In genomic region chrX:1300449-1300848, GRCh38 we compare ENCODE assay signal across 33 cellular contexts. TPM values are rescaled to one million over a fixed set of nuclear protein-coding genes. Genes with fewer than 3 reads are reported as not detected.
"Had no signal": no experiment of that assay in that cellular context is flagged by ENCODE, and none has a peak within 500 bp of the region (broad histone marks: within the 10 kb centered on the region; RNA-seq: fewer than 3 reads in every experiment).

No MANE protein-coding gene starts in this region.

- ATAC-seq: activated CD4-positive, CD25-positive, alpha-beta regulatory T cell treated with anti-CD3 and anti-CD28 coated beads, Interleukin-2, amount 50 U/mL, for 24 hours; activated naive CD8-positive, alpha-beta T cell treated with anti-CD3 and anti-CD28 coated beads, Interleukin-2, amount 50 U/mL, for 24 hours; activated T-cell treated with anti-CD3 and anti-CD28 coated beads, Interleukin-2, amount 50 U/mL, for 4 hours; activated T-helper 17 cell treated with anti-CD3 and anti-CD28 coated beads, Interleukin-2, amount 50 U/mL, for 72 hours; foreskin keratinocyte; left cardiac atrium; left ventricle myocardium superior; pancreas; sciatic nerve; stimulated activated naive CD8-positive, alpha-beta T cell treated with anti-CD3 and anti-CD28 coated beads, Interleukin-15, Interleukin-2, amounts not matched to agents 100 U/mL and 50 U/mL, for 24 hours had no signal

- H3K4me1 Mint-ChIP-seq: activated CD4-positive, alpha-beta memory T cell treated with anti-CD3 and anti-CD28 coated beads, Interleukin-2, amount 10 ng/mL, durations not matched to agents 7 days and 5 days; activated CD4-positive, alpha-beta T cell treated with anti-CD3 and anti-CD28 coated beads, Interleukin-2, amount 10 ng/mL, durations not matched to agents 7 days and 5 days; activated naive CD4-positive, alpha-beta T cell treated with anti-CD3 and anti-CD28 coated beads, Interleukin-2, amount 50 U/mL, for 24 hours; activated naive CD8-positive, alpha-beta T cell treated with anti-CD3 and anti-CD28 coated beads, Interleukin-2, amount 50 U/mL, for 24 hours; activated T-helper 17 cell treated with anti-CD3 and anti-CD28 coated beads, Interleukin-2, amount 50 U/mL, for 72 hours; nephron had no signal

- H3K4me3 Mint-ChIP-seq: activated CD4-positive, alpha-beta memory T cell treated with anti-CD3 and anti-CD28 coated beads, Interleukin-2, amount 10 ng/mL, durations not matched to agents 7 days and 5 days; activated CD4-positive, alpha-beta T cell treated with anti-CD3 and anti-CD28 coated beads, Interleukin-2, amount 10 ng/mL, durations not matched to agents 7 days and 5 days; activated naive CD4-positive, alpha-beta T cell treated with anti-CD3 and anti-CD28 coated beads, Interleukin-2, amount 50 U/mL, for 24 hours; activated naive CD8-positive, alpha-beta T cell treated with anti-CD3 and anti-CD28 coated beads, Interleukin-2, amount 50 U/mL, for 24 hours; activated T-cell treated with anti-CD3 and anti-CD28 coated beads, Interleukin-2, amount 50 U/mL, for 4 hours; activated T-helper 17 cell treated with anti-CD3 and anti-CD28 coated beads, Interleukin-2, amount 50 U/mL, for 72 hours; dendritic cell treated with granulocyte-macrophage colony-stimulating factor and Interleukin-4, amounts not matched to agents 40 ng/mL and 50 ng/mL, for 4 days; nephron had no signal

- H3K9me3 Mint-ChIP-seq: activated naive CD4-positive, alpha-beta T cell treated with anti-CD3 and anti-CD28 coated beads, Interleukin-2, amount 50 U/mL, for 24 hours; activated naive CD8-positive, alpha-beta T cell treated with anti-CD3 and anti-CD28 coated beads, Interleukin-2, amount 50 U/mL, for 24 hours; activated T-cell treated with anti-CD3 and anti-CD28 coated beads, Interleukin-2, amount 50 U/mL, for 4 hours; activated T-helper 17 cell treated with anti-CD3 and anti-CD28 coated beads, Interleukin-2, amount 50 U/mL, for 72 hours; dendritic cell treated with granulocyte-macrophage colony-stimulating factor and Interleukin-4, amounts not matched to agents 40 ng/mL and 50 ng/mL, for 4 days had no signal

- H3K4me3 ChIP-seq: esophagus muscularis mucosa, pancreas, prostate gland, skin epidermis, testis, transverse colon, uterus had no signal

- H3K27ac ChIP-seq: esophagus muscularis mucosa, foreskin keratinocyte, pancreas, prostate gland, skin epidermis, testis, transverse colon, uterus, VCaP had no signal

- H3K36me3 ChIP-seq: esophagus muscularis mucosa, pancreas, prostate gland, transverse colon, uterus had no signal

- H3K27me3 Mint-ChIP-seq: activated CD4-positive, alpha-beta memory T cell treated with anti-CD3 and anti-CD28 coated beads, Interleukin-2, amount 10 ng/mL, durations not matched to agents 7 days and 5 days; activated CD4-positive, alpha-beta T cell treated with anti-CD3 and anti-CD28 coated beads, Interleukin-2, amount 10 ng/mL, durations not matched to agents 7 days and 5 days; activated naive CD4-positive, alpha-beta T cell treated with anti-CD3 and anti-CD28 coated beads, Interleukin-2, amount 50 U/mL, for 24 hours; activated naive CD8-positive, alpha-beta T cell treated with anti-CD3 and anti-CD28 coated beads, Interleukin-2, amount 50 U/mL, for 24 hours; dendritic cell treated with granulocyte-macrophage colony-stimulating factor and Interleukin-4, amounts not matched to agents 40 ng/mL and 50 ng/mL, for 4 days had no signal

- H3K27ac Mint-ChIP-seq: activated CD4-positive, alpha-beta memory T cell treated with anti-CD3 and anti-CD28 coated beads, Interleukin-2, amount 10 ng/mL, durations not matched to agents 7 days and 5 days; activated CD4-positive, alpha-beta T cell treated with anti-CD3 and anti-CD28 coated beads, Interleukin-2, amount 10 ng/mL, durations not matched to agents 7 days and 5 days; activated naive CD4-positive, alpha-beta T cell treated with anti-CD3 and anti-CD28 coated beads, Interleukin-2, amount 50 U/mL, for 24 hours; activated naive CD8-positive, alpha-beta T cell treated with anti-CD3 and anti-CD28 coated beads, Interleukin-2, amount 50 U/mL, for 24 hours; activated T-helper 17 cell treated with anti-CD3 and anti-CD28 coated beads, Interleukin-2, amount 50 U/mL, for 72 hours; dendritic cell treated with granulocyte-macrophage colony-stimulating factor and Interleukin-4, amounts not matched to agents 40 ng/mL and 50 ng/mL, for 4 days; nephron had no signal

- H3K27me3 ChIP-seq: foreskin keratinocyte, pancreas, testis, transverse colon, uterus had no signal

- H3K4me1 ChIP-seq: esophagus muscularis mucosa, foreskin keratinocyte, pancreas, prostate gland, testis, transverse colon, uterus had no signal

- H3K36me3 Mint-ChIP-seq: activated naive CD4-positive, alpha-beta T cell treated with anti-CD3 and anti-CD28 coated beads, Interleukin-2, amount 50 U/mL, for 24 hours had no signal

- DNase-seq: activated CD4-positive, alpha-beta memory T cell treated with anti-CD3 and anti-CD28 coated beads, Interleukin-2, amount 10 ng/mL, durations not matched to agents 7 days and 5 days; activated CD4-positive, alpha-beta T cell treated with anti-CD3 and anti-CD28 coated beads, Interleukin-2, amount 10 ng/mL, durations not matched to agents 7 days and 5 days; activated CD8-positive, alpha-beta memory T cell treated with anti-CD3 and anti-CD28 coated beads, Interleukin-2, amount 50 U/mL, for 48 hours; activated naive CD8-positive, alpha-beta T cell treated with anti-CD3 and anti-CD28 coated beads, Interleukin-2, amount 50 U/mL, for 24 hours; activated T-cell treated with anti-CD3 and anti-CD28 coated beads, Interleukin-2, amount 50 U/mL, for 4 hours; amygdala; caudate nucleus; foreskin keratinocyte; islet precursor cell; left cardiac atrium; left ventricle myocardium superior; nucleus accumbens; pancreas; retina; stimulated activated CD4-positive, alpha-beta T cell treated with anti-CD3 and anti-CD28 coated beads, Interleukin-12 subunit alpha, Interleukin-12 subunit beta, amount 100 ng/mL, for 4 hours; stimulated activated CD4-positive, alpha-beta T cell treated with anti-CD3 and anti-CD28 coated beads, Interleukin-4, amount 100 ng/mL, for 1 hour; stimulated activated naive CD8-positive, alpha-beta T cell treated with anti-CD3 and anti-CD28 coated beads, Interleukin-15, Interleukin-2, amounts not matched to agents 100 U/mL and 50 U/mL, for 24 hours; T-helper 9 cell; testis; transverse colon; uterus had no signal

RNA-seq across cellular contexts. Expression of gene CSF2RA, which starts 31.8 kb away (rescaled TPM):
- total RNA-seq: foreskin keratinocyte, glomerular endothelial cell, lung microvascular endothelial cell had no signal
- polyA plus RNA-seq: foreskin keratinocyte had no signal

RNA-seq across cellular contexts. Expression of gene IL3RA, which starts 36.1 kb away (rescaled TPM):
- total RNA-seq: foreskin keratinocyte had no signal
- polyA plus RNA-seq: foreskin keratinocyte had no signal
